Comparison of ENCODE assay signal across 2 cellular contexts in genomic region chr7:100951888-100952560, GRCh38.
TF ChIP-seq lines count a peak whose summit lies in the region.

No MANE protein-coding gene starts in this region.

TF ChIP-seq in HCT116, 20 proteins besides CTCF, POLR2A, EP300 and RAD21:
- TF ChIP-seq YY1 (IDR thresholded peaks at IDR 0.05; ENCODE audit: extremely low read depth, insufficient replicate concordance, low read depth, low read length) (no peak), TCF7L2 (IDR thresholded peaks at IDR 0.05; ENCODE audit: borderline replicate concordance, extremely low read depth, insufficient read depth, insufficient read length) (no peak), SIN3A (IDR thresholded peaks at IDR 0.05; ENCODE audit: low read depth) (no peak), SP1 (IDR thresholded peaks at IDR 0.05; ENCODE audit: low read depth) (no peak), MAX (IDR thresholded peaks at IDR 0.05) (no peak), ZFX (IDR thresholded peaks at IDR 0.05) (no peak), ZBTB33 (IDR thresholded peaks at IDR 0.05; ENCODE audit: extremely low read depth, insufficient replicate concordance, low read length) (no peak), CBX3 (IDR thresholded peaks at IDR 0.05; ENCODE audit: low read depth) (no peak), EZH2phosphoT487 (IDR thresholded peaks at IDR 0.05; ENCODE audit: borderline replicate concordance) (no peak), ATF3 (IDR thresholded peaks at IDR 0.05) (no peak), REST (IDR thresholded peaks at IDR 0.05; ENCODE audit: low read depth) (no peak), EZH2 (IDR thresholded peaks at IDR 0.05) (no peak)

TF ChIP-seq in H1, 55 proteins besides CTCF, POLR2A, EP300 and RAD21:
- TF ChIP-seq CBX5 (IDR thresholded peaks at IDR 0.05; ENCODE audit: low read depth, low read length) (no peak), KDM1A (IDR thresholded peaks at IDR 0.05; ENCODE audit: borderline replicate concordance, low read length) (no peak), HDAC6 (IDR thresholded peaks at IDR 0.05; ENCODE audit: low read depth, low read length) (no peak), BRCA1 (IDR thresholded peaks at IDR 0.05; ENCODE audit: low read depth, low read length) (no peak), RNF2 (IDR thresholded peaks at IDR 0.05; ENCODE audit: borderline replicate concordance, low read depth, low read length, missing control alignments, poor library complexity, severe bottlenecking) (no peak), RBBP5 (IDR thresholded peaks at IDR 0.05; ENCODE audit: borderline replicate concordance, low read depth, low read length) (no peak), EGR1 (IDR thresholded peaks at IDR 0.05; ENCODE audit: borderline replicate concordance, low read depth, low read length) (no peak), POLR2AphosphoS5 (IDR thresholded peaks at IDR 0.05; ENCODE audit: low read depth, low read length) (no peak), TCF12 (IDR thresholded peaks at IDR 0.05; ENCODE audit: low read depth, low read length) (no peak), TAF7 (optimal IDR thresholded peaks at IDR 0.05; ENCODE audit: borderline replicate concordance, low read depth, low read length) (no peak), USF2 (IDR thresholded peaks at IDR 0.05; ENCODE audit: low read length) (no peak), RFX5 (IDR thresholded peaks at IDR 0.05; ENCODE audit: borderline replicate concordance, low read depth, low read length) (no peak), SP2 (IDR thresholded peaks at IDR 0.05; ENCODE audit: low read length) (no peak), CTBP2 (IDR thresholded peaks at IDR 0.05; ENCODE audit: borderline replicate concordance, insufficient read depth, insufficient read length, low read length) (no peak)
TF ChIP-seq in H1: peak in this region for 0.
